ENCODE assay signal across 23 cellular contexts in genomic region chr19:5156231-5156986, GRCh38.
DNase-seq lines count a peak whose midpoint lies in the region; ATAC-seq and TF ChIP-seq lines count a peak whose summit lies in the region.
"Had no signal": no experiment of that assay in that cellular context is flagged by ENCODE, and none has a peak within 500 bp of the region (broad histone marks: within the 10 kb centered on the region; RNA-seq: fewer than 3 reads in every experiment).

No MANE protein-coding gene starts in this region.

- H3F3A ChIP-seq in neural progenitor cell (ENCODE audit: low read depth): peaks cover 47% of the 10 kb centered on the region

- no peak overlapping the region for H2AK9ac ChIP-seq in IMR-90 (replicated peaks; ENCODE audit: low read depth, low read length, poor library complexity)

- DNase-seq in D341Med (ENCODE audit: low spot score): peak; percentile 80
- DNase-seq in IMR-90: no peak
- no peak for DNase-seq in endodermal cell
- no peak for DNase-seq in neural progenitor cell (ENCODE audit: low spot score)
- no peak for DNase-seq in NCI-H524 treated with DMSO at 0.1 percent for 48 hours (lab: John Stamatoyannopoulos, UW)
- DNase-seq in effector CD4-positive, alpha-beta T cell: no peak
- DNase-seq: activated CD4-positive, alpha-beta T cell treated with anti-CD3 and anti-CD28 coated beads, Interleukin-2, amount 10 ng/mL, durations not matched to agents 7 days and 5 days; activated naive CD4-positive, alpha-beta T cell treated with anti-CD3 and anti-CD28 coated beads for 36 hours; activated T-cell treated with anti-CD3 and anti-CD28 coated beads for 4 hours; EL; foreskin keratinocyte; HCEC 1CT; left cardiac atrium; NCI-H1092; NCI-H2107; NCI-H526; occipital lobe; stimulated activated CD4-positive, alpha-beta T cell treated with anti-CD3 and anti-CD28 coated beads, Interleukin-1b, Interleukin-23, amount 100 ng/mL, for 48 hours; stomach had no signal

- no peak overlapping the region for H2BK20ac ChIP-seq in IMR-90 (ENCODE audit: low read depth, low read length)

- H3K79me2 ChIP-seq in neural progenitor cell (ENCODE audit: low read depth): no peaks in the 10 kb centered on the region

- in situ Hi-C loops in IMR-90 (cut with MboI; ENCODE audit: low sequenced_read_pairs): no loop called here

- no peak overlapping the region for H2AK5ac ChIP-seq in IMR-90 (ENCODE audit: low read depth, low read length)

- no peak overlapping the region for H3K14ac ChIP-seq in IMR-90 (replicated peaks; ENCODE audit: low read depth, low read length)

- peaks cover 21% of the 10 kb centered on the region for H3K4me1 Mint-ChIP-seq in endodermal cell
- peaks cover 18% of the 10 kb centered on the region for H3K4me1 Mint-ChIP-seq in neural progenitor cell
- H3K4me1 Mint-ChIP-seq: activated CD4-positive, alpha-beta T cell treated with anti-CD3 and anti-CD28 coated beads, Interleukin-2, amount 10 ng/mL, durations not matched to agents 7 days and 5 days had no signal

- H3K27me3 ChIP-seq in IMR-90 (ENCODE audit: control insufficient read depth, insufficient read depth, low read length): no peaks in the 10 kb centered on the region
- no peaks in the 10 kb centered on the region for H3K27me3 ChIP-seq in endodermal cell (ENCODE audit: control insufficient read depth, insufficient read depth, low read length, poor library complexity, severe bottlenecking)
- no peaks in the 10 kb centered on the region for H3K27me3 ChIP-seq in neural progenitor cell
- H3K27me3 ChIP-seq: ascending aorta, sigmoid colon, stomach had no signal

- H3K27ac ChIP-seq in IMR-90 (ENCODE audit: insufficient read depth, low read length): no peak overlapping the region
- peak overlapping the region; percentile 66 for H3K27ac ChIP-seq in endodermal cell (ENCODE audit: low read depth, low read length)
- H3K27ac ChIP-seq in neural progenitor cell: peak overlapping the region; percentile 53
- H3K27ac ChIP-seq: ascending aorta, foreskin keratinocyte, sigmoid colon, stomach had no signal

- ATAC-seq in IMR-90 (ENCODE audit: low read depth) (peak; percentile 40; the same call in 1 of the 2 replicates), HG02610 (IDR thresholded peaks at IDR 0.05; ENCODE audit: unreplicated experiment) (no peak), GM18909 (IDR thresholded peaks at IDR 0.05; ENCODE audit: poor library complexity, unreplicated experiment) (no peak)
- ATAC-seq: foreskin keratinocyte, left cardiac atrium had no signal

- H3K4ac ChIP-seq in IMR-90 (ENCODE audit: low read depth, low read length): no peak overlapping the region

- no peaks in the 10 kb centered on the region; the same call in 1 of the 2 replicates for H4K20me1 ChIP-seq in IMR-90 (ENCODE audit: insufficient read depth, low read length)
- H4K20me1 ChIP-seq in neural progenitor cell (ENCODE audit: low read depth): no peaks in the 10 kb centered on the region

- no peak overlapping the region for H4K5ac ChIP-seq in IMR-90 (ENCODE audit: low read depth, low read length)

- H3K9me3 ChIP-seq in IMR-90 (ENCODE audit: control insufficient read depth, insufficient read depth, low read length) (peaks cover 2% of the 10 kb centered on the region; the same call in 1 of the 2 replicates), endodermal cell (ENCODE audit: control insufficient read depth, low read length) (peaks cover 32% of the 10 kb centered on the region), neural progenitor cell (ENCODE audit: low read depth) (peaks cover 6% of the 10 kb centered on the region)
- H3K9me3 ChIP-seq: ascending aorta had no signal

- no peak overlapping the region for H2BK120ac ChIP-seq in IMR-90 (ENCODE audit: low read depth, low read length)

- H3K4me2 ChIP-seq in IMR-90 (ENCODE audit: low read depth, low read length) (no peak overlapping the region), neural progenitor cell (no peak overlapping the region)

- H2AFZ ChIP-seq in IMR-90 (replicated peaks; ENCODE audit: low read length, poor library complexity): no peak overlapping the region
- no peak overlapping the region for H2AFZ ChIP-seq in neural progenitor cell (replicated peaks)

- no peaks in the 10 kb centered on the region for H3K9me1 ChIP-seq in IMR-90 (ENCODE audit: insufficient read depth, low read length)

- no peak overlapping the region for H4K91ac ChIP-seq in IMR-90 (ENCODE audit: insufficient read depth, low read depth, low read length)

- no peak overlapping the region for H4K8ac ChIP-seq in IMR-90 (ENCODE audit: low read depth in 2 of 2, low read length in 2 of 2)

- no peak overlapping the region for H3K23ac ChIP-seq in IMR-90 (ENCODE audit: low read depth, low read length)

- CTCF ChIA-PET in IMR-90 (lab: Yijun Ruan, JAX): interaction anchor here (0.8 kb wide), 1 partner anchor 9 kb away, joined by 4 read pairs; no protein-coding TSS in a partner anchor

- POLR2A ChIA-PET in IMR-90 (lab: Charles Lee; ENCODE audit: unreplicated experiment): interaction anchor here (0.6 kb wide), 1 partner anchor 152 kb away, joined by 3 read pairs; no protein-coding TSS in a partner anchor

- H3K9me3 Mint-ChIP-seq in endodermal cell (peaks cover 39% of the 10 kb centered on the region), neural progenitor cell (peaks cover 21% of the 10 kb centered on the region)

- TF ChIP-seq RAD21 in IMR-90 (IDR thresholded peaks at IDR 0.05; ENCODE audit: low read length): no peak

- H3K4me3 Mint-ChIP-seq in endodermal cell (no peak overlapping the region), neural progenitor cell (peak overlapping the region; percentile 14)
- H3K4me3 Mint-ChIP-seq: activated CD4-positive, alpha-beta T cell treated with anti-CD3 and anti-CD28 coated beads, Interleukin-2, amount 10 ng/mL, durations not matched to agents 7 days and 5 days; activated naive CD4-positive, alpha-beta T cell treated with anti-CD3 and anti-CD28 coated beads for 36 hours had no signal

- H3K79me1 ChIP-seq in IMR-90 (ENCODE audit: low read depth in 1 of 2, low read length in 2 of 2): no peaks in the 10 kb centered on the region

- H3K4me1 ChIP-seq in IMR-90 (ENCODE audit: control insufficient read depth, insufficient read depth, low read length): no peaks in the 10 kb centered on the region
- H3K4me1 ChIP-seq in endodermal cell (ENCODE audit: control insufficient read depth, insufficient read depth, low read length): no peaks in the 10 kb centered on the region
- H3K4me1 ChIP-seq in neural progenitor cell: peaks cover 39% of the 10 kb centered on the region
- H3K4me1 ChIP-seq: ascending aorta, foreskin keratinocyte, sigmoid colon had no signal

- WGBS in IMR-90 (ENCODE audit: extremely low coverage in 2 of 2, insufficient read length in 1 of 2), 2 experiments: 50% methylated on average over 5 of the region's 23 CpGs; no CpG with 5 or more reads in 1 of the 2 experiments
- 76 to 85% methylated on average over 11 to 23 of the region's 23 CpGs for WGBS in endodermal cell (ENCODE audit: insufficient coverage in 1 of 2, insufficient read length in 1 of 2), 2 experiments

- H3K56ac ChIP-seq in IMR-90 (ENCODE audit: extremely low read depth, insufficient read depth, low read length): no peak overlapping the region

- H3K36me3 Mint-ChIP-seq in endodermal cell (ENCODE audit: low read depth) (peaks cover 16% of the 10 kb centered on the region), neural progenitor cell (peaks cover 9% of the 10 kb centered on the region)

- H3K18ac ChIP-seq in IMR-90 (ENCODE audit: low read depth, low read length): no peak overlapping the region

- BruUV-seq in IMR-90 (replicated peaks; lab: Mats Ljungman, UMichigan): no TSS peak

- no peak overlapping the region for H2BK5ac ChIP-seq in IMR-90 (ENCODE audit: low read depth, low read length, poor library complexity, severe bottlenecking)

- no peaks in the 10 kb centered on the region for H3K27me3 Mint-ChIP-seq in endodermal cell (ENCODE audit: insufficient read depth)
- peaks cover 20% of the 10 kb centered on the region for H3K27me3 Mint-ChIP-seq in neural progenitor cell (ENCODE audit: insufficient read depth, low read depth)
- H3K27me3 Mint-ChIP-seq: activated CD4-positive, alpha-beta T cell treated with anti-CD3 and anti-CD28 coated beads, Interleukin-2, amount 10 ng/mL, durations not matched to agents 7 days and 5 days had no signal

- TF ChIP-seq CTCF in IMR-90 (conservative IDR thresholded peaks at IDR 0.05; ENCODE audit: low read depth, low read length) (no peak), endodermal cell (conservative IDR thresholded peaks at IDR 0.05) (no peak), neural progenitor cell (IDR thresholded peaks at IDR 0.05) (no peak)

- 0 out of 2 replicates have a peak, but pooled peaks cover 3% of the 10 kb centered on the region for H3K36me3 ChIP-seq in IMR-90 (ENCODE audit: control insufficient read depth, insufficient read depth, low read length)
- peaks cover 5% of the 10 kb centered on the region for H3K36me3 ChIP-seq in endodermal cell (ENCODE audit: control insufficient read depth, insufficient read depth, low read length)
- H3K36me3 ChIP-seq in neural progenitor cell: no peaks in the 10 kb centered on the region

- H3K4me3 ChIP-seq in IMR-90 (ENCODE audit: insufficient read depth, low read depth, low read length): no peak overlapping the region
- H3K4me3 ChIP-seq in endodermal cell (ENCODE audit: low read length): no peak overlapping the region
- H3K4me3 ChIP-seq in neural progenitor cell: no peak overlapping the region
- H3K4me3 ChIP-seq: ascending aorta, sigmoid colon, stomach had no signal

- TF ChIP-seq POLR2A in IMR-90 (IDR thresholded peaks at IDR 0.05; ENCODE audit: low read depth, low read length): no peak

- no peak overlapping the region for H2BK15ac ChIP-seq in IMR-90 (ENCODE audit: low read depth, low read length)

- intact Hi-C loops in IMR-90 (cut with micrococcal nuclease): no loop called here

- dilution Hi-C loops in IMR-90 (cut with HindIII; ENCODE audit: low sequenced_read_pairs, unreplicated experiment): no loop called here

- peak overlapping the region; percentile 79 for H3K27ac Mint-ChIP-seq in endodermal cell
- peak overlapping the region; percentile 57 for H3K27ac Mint-ChIP-seq in neural progenitor cell
- H3K27ac Mint-ChIP-seq: activated CD4-positive, alpha-beta T cell treated with anti-CD3 and anti-CD28 coated beads, Interleukin-2, amount 10 ng/mL, durations not matched to agents 7 days and 5 days; activated naive CD4-positive, alpha-beta T cell treated with anti-CD3 and anti-CD28 coated beads for 36 hours had no signal

- no peak overlapping the region for H3K9ac ChIP-seq in IMR-90 (ENCODE audit: low read depth, low read length)
- H3K9ac ChIP-seq in endodermal cell (ENCODE audit: extremely low read depth, low read length, poor library complexity, severe bottlenecking): no peak overlapping the region
- H3K9ac ChIP-seq in neural progenitor cell: no peak overlapping the region

TF ChIP-seq in IMR-90, 13 proteins besides CTCF, POLR2A, EP300 and RAD21 (continues in another document):
- TF ChIP-seq MAZ (IDR thresholded peaks at IDR 0.05; ENCODE audit: borderline replicate concordance, low read depth, low read length): no peak
